In genomic region chr1:2240251-2241156, GRCh38 we compare ENCODE assay signal across 8 cellular contexts. TPM values are rescaled to one million over a fixed set of nuclear protein-coding genes. Genes with fewer than 3 reads are reported as not detected.
A peak's percentile ranks its signal among the peaks of the same experiment; 100 is the strongest.
DNase-seq lines count a peak whose midpoint lies in the region; ATAC-seq and TF ChIP-seq lines count a peak whose summit lies in the region.

No MANE protein-coding gene starts in this region.

- H3K27ac ChIP-seq in esophagus (ENCODE audit: low read depth in 2 of 2, low read length in 1 of 2) (peak overlapping the region; percentile 8 to 56), foreskin keratinocyte (no peak overlapping the region)

- DNase-seq in AG08395 (ENCODE audit: low spot score) (peak; percentile 39), T-helper 17 cell (no peak), foreskin keratinocyte (no peak), AG08396 (ENCODE audit: low spot score) (no peak), A172 (ENCODE audit: low spot score) (no peak), activated gamma-delta T cell (lab: John Stamatoyannopoulos, UW) (no peak)

- TF ChIP-seq CTCF in nephron (IDR thresholded peaks at IDR 0.05; ENCODE audit: unreplicated experiment in 3 of 3) (no peak), foreskin keratinocyte (conservative IDR thresholded peaks at IDR 0.05) (no peak)

- H3K36me3 Mint-ChIP-seq in T-helper 17 cell (ENCODE audit: low read depth) (peaks cover 2% of the 10 kb centered on the region), nephron (ENCODE audit: low read depth) (peaks cover 7% of the 10 kb centered on the region)

- no peaks in the 10 kb centered on the region for H3K27me3 Mint-ChIP-seq in T-helper 17 cell
- H3K27me3 Mint-ChIP-seq in nephron (ENCODE audit: low read depth), result no peaks in the 10 kb centered on the region

- no peaks in the 10 kb centered on the region for H3K9me3 Mint-ChIP-seq in nephron

- WGBS in esophagus, 2 donors, result 54% methylated on average over 30 of the region's 30 CpGs

- H3K4me3 Mint-ChIP-seq in T-helper 17 cell (peak overlapping the region; percentile 78), nephron (peak overlapping the region in 1 of 3 experiments; percentile 22)

- no peak overlapping the region for H3K4me3 ChIP-seq in esophagus (ENCODE audit: low read depth in 1 of 2, low read length in 2 of 2)

- H3K4me1 ChIP-seq in esophagus (ENCODE audit: control insufficient read depth in 2 of 2, insufficient read depth in 2 of 2, low read length in 1 of 2) (peaks cover 25 to 52% of the 10 kb centered on the region in 2 donors), foreskin keratinocyte (peaks cover 6% of the 10 kb centered on the region)

- peaks cover 68% of the 10 kb centered on the region for H3K4me1 Mint-ChIP-seq in T-helper 17 cell
- peaks cover 70% of the 10 kb centered on the region for H3K4me1 Mint-ChIP-seq in nephron

- no peaks in the 10 kb centered on the region for H3K9me3 ChIP-seq in T-helper 17 cell (ENCODE audit: control insufficient read depth, low read length, poor library complexity, severe bottlenecking)
- no peaks in the 10 kb centered on the region for H3K9me3 ChIP-seq in esophagus (ENCODE audit: control insufficient read depth in 2 of 2, insufficient read depth in 1 of 2, low read depth in 1 of 2, low read length in 1 of 2)

- H3K36me3 ChIP-seq in esophagus (ENCODE audit: control insufficient read depth in 2 of 2, insufficient read depth in 2 of 2, low read length in 1 of 2), result peaks cover 0 to 16% of the 10 kb centered on the region in 2 donors

- H3K27ac Mint-ChIP-seq in T-helper 17 cell (peak overlapping the region; percentile 96), nephron (peak overlapping the region; percentile 85 to 89 (median 87))

- peak; percentile 14 for ATAC-seq in T-helper 17 cell
- ATAC-seq in foreskin keratinocyte, result no peak

- no peaks in the 10 kb centered on the region for H3K27me3 ChIP-seq in esophagus (ENCODE audit: control insufficient read depth in 1 of 2, insufficient read depth in 2 of 2, low read length in 2 of 2)
- no peaks in the 10 kb centered on the region for H3K27me3 ChIP-seq in foreskin keratinocyte

RNA-seq across cellular contexts. Expression of gene SKI, which starts 12.4 kb away (rescaled TPM):
- total RNA-seq in T-helper 17 cell, result 100 to 1,000 TPM; 183 to 215 TPM
- polyA plus RNA-seq in esophagus, result 10 to 100 TPM; 11.5 to 12.8 TPM
- total RNA-seq in foreskin keratinocyte, result 23.8 and 24.6 TPM in 2 replicates
- 9.3 and 10.7 TPM in 2 replicates for polyA plus RNA-seq in foreskin keratinocyte
- total RNA-seq in A172 (2014; rRNA removed; shearing (Covaris generic)), result 4.1 and 14.8 TPM in 2 replicates

RNA-seq across cellular contexts. Expression of gene FAAP20, which starts 45.9 kb away (rescaled TPM):
- total RNA-seq in T-helper 17 cell, result 10 to 100 TPM; 44.6 to 48.6 TPM
- 10 to 100 TPM; 32.9 to 44.8 TPM for polyA plus RNA-seq in esophagus
- 30.3 and 32.0 TPM in 2 replicates for total RNA-seq in foreskin keratinocyte
- polyA plus RNA-seq in foreskin keratinocyte, result 82.5 and 103 TPM in 2 replicates
- 18.6 and 34.6 TPM in 2 replicates for total RNA-seq in A172 (2014; rRNA removed; shearing (Covaris generic))
